ENCODE assay signal across 19 cellular contexts in genomic region chr6:165636415-165637048, GRCh38. TPM values are rescaled to one million over a fixed set of nuclear protein-coding genes. Genes with fewer than 3 reads are reported as not detected.
DNase-seq lines count a peak whose midpoint lies in the region; ATAC-seq and TF ChIP-seq lines count a peak whose summit lies in the region.
"Had no signal": no experiment of that assay in that cellular context is flagged by ENCODE, and none has a peak within 500 bp of the region (broad histone marks: within the 10 kb centered on the region; RNA-seq: fewer than 3 reads in every experiment).

No MANE protein-coding gene starts in this region.

- no peak for TF ChIP-seq CTCF in left ventricle myocardium inferior (IDR thresholded peaks at IDR 0.05; ENCODE audit: borderline replicate concordance)
- TF ChIP-seq CTCF in heart left ventricle (IDR thresholded peaks at IDR 0.05) = no peak
- TF ChIP-seq CTCF in fibroblast of the aortic adventitia (IDR thresholded peaks at IDR 0.05; ENCODE audit: insufficient read depth, low read length) = no peak
- TF ChIP-seq CTCF in HFFc6 (IDR thresholded peaks at IDR 0.05) = no peak

- no peak overlapping the region for H3K27ac Mint-ChIP-seq in HFFc6
- H3K27ac Mint-ChIP-seq: CD4-positive, alpha-beta memory T cell had no signal

- H3K4me3 Mint-ChIP-seq in HFFc6 = no peak overlapping the region
- H3K4me3 Mint-ChIP-seq: CD4-positive, alpha-beta memory T cell had no signal

- intact Hi-C loops in left ventricle myocardium inferior (cut with micrococcal nuclease) (no loop called here), heart left ventricle (cut with DNase I) (no loop called here)

- no peak for DNase-seq in left ventricle myocardium inferior
- no peak for DNase-seq in heart left ventricle
- DNase-seq in fibroblast of the aortic adventitia (ENCODE audit: low read depth) = peak; percentile 54
- DNase-seq in myocyte (ENCODE audit: low read depth) = peak; percentile 82
- DNase-seq in HFFc6 = no peak
- no peak for DNase-seq in NCI-H69 (lab: John Stamatoyannopoulos, UW)
- no peak for DNase-seq in activated CD4-positive, alpha-beta T cell treated with anti-CD3 and anti-CD28 coated beads, Interleukin-2, amount 50 U/mL, for 48 hours
- DNase-seq: adrenal gland; CD4-positive, alpha-beta memory T cell; colonic mucosa; erythroblast; heart right ventricle; left colon; NCI-H2227 treated with DMSO at 0.1 percent for 48 hours; SHP77 treated with DMSO at 0.1 percent for 48 hours; stimulated activated naive CD8-positive, alpha-beta T cell treated with anti-CD3 and anti-CD28 coated beads, Interleukin-15, Interleukin-2, amounts not matched to agents 100 U/mL and 50 U/mL, for 24 hours had no signal

- ATAC-seq in heart left ventricle = no peak
- ATAC-seq in HG02571 (IDR thresholded peaks at IDR 0.05; ENCODE audit: unreplicated experiment) = no peak
- ATAC-seq: activated CD4-positive, CD25-positive, alpha-beta regulatory T cell treated with anti-CD3 and anti-CD28 coated beads, Interleukin-2, amount 50 U/mL, for 24 hours; heart right ventricle; left colon; stimulated activated naive CD8-positive, alpha-beta T cell treated with anti-CD3 and anti-CD28 coated beads, Interleukin-15, Interleukin-2, amounts not matched to agents 100 U/mL and 50 U/mL, for 24 hours had no signal

- H3K4me1 ChIP-seq in left ventricle myocardium inferior (peaks cover 71% of the 10 kb centered on the region), heart left ventricle (peaks cover 0 to 52% (median 26%) of the 10 kb centered on the region in 12 donors)
- H3K4me1 ChIP-seq: adrenal gland, colonic mucosa had no signal

- no peaks in the 10 kb centered on the region for H3K36me3 Mint-ChIP-seq in HFFc6 (ENCODE audit: low read depth)
- H3K36me3 Mint-ChIP-seq: CD4-positive, alpha-beta memory T cell had no signal

- H3K27ac ChIP-seq in left ventricle myocardium inferior (replicated peaks) (peak overlapping the region; percentile 24), heart left ventricle (no peak overlapping the region)
- H3K27ac ChIP-seq: adrenal gland, colonic mucosa had no signal

- peaks cover 62% of the 10 kb centered on the region for H3K9me3 Mint-ChIP-seq in HFFc6

- 51 to 63% (median 55%) methylated on average over 6 of the region's 6 CpGs for WGBS in heart left ventricle, 4 donors

- no peaks in the 10 kb centered on the region for H3K27me3 ChIP-seq in left ventricle myocardium inferior (ENCODE audit: low read depth)
- H3K27me3 ChIP-seq in heart left ventricle = no peaks in the 10 kb centered on the region
- H3K27me3 ChIP-seq: adrenal gland, colonic mucosa, heart right ventricle had no signal

- H3K4me1 Mint-ChIP-seq in HFFc6 (ENCODE audit: low read depth) = no peaks in the 10 kb centered on the region

- H3K4me3 ChIP-seq in left ventricle myocardium inferior = no peak overlapping the region
- H3K4me3 ChIP-seq in heart left ventricle = no peak overlapping the region
- no peak overlapping the region for H3K4me3 ChIP-seq in fibroblast of the aortic adventitia (ENCODE audit: low read depth, low read length)
- H3K4me3 ChIP-seq: adrenal gland, colonic mucosa had no signal

- H3K9me3 ChIP-seq in left ventricle myocardium inferior (replicated peaks) (no peaks in the 10 kb centered on the region), heart left ventricle (no peaks in the 10 kb centered on the region)
- H3K9me3 ChIP-seq: adrenal gland, colonic mucosa, heart right ventricle had no signal

- no peaks in the 10 kb centered on the region for H3K27me3 Mint-ChIP-seq in HFFc6 (ENCODE audit: insufficient read depth)

- H3K36me3 ChIP-seq in left ventricle myocardium inferior (no peaks in the 10 kb centered on the region), heart left ventricle (no peaks in the 10 kb centered on the region)
- H3K36me3 ChIP-seq: adrenal gland, colonic mucosa, heart right ventricle had no signal

- no peak for TF ChIP-seq POLR2A in heart left ventricle (IDR thresholded peaks at IDR 0.05)

RNA-seq across cellular contexts. Expression of gene PDE10A, which starts 26.5 kb away (rescaled TPM):
- 12.2 TPM for total RNA-seq in left ventricle myocardium inferior
- total RNA-seq in heart left ventricle = 10 to 100 TPM in 8 of 9 donors, 1 to 10 TPM in 1; 8.6 to 22.4 (median 12.8) TPM
- polyA plus RNA-seq in heart left ventricle = 10 to 100 TPM in 1 of 2 donors, 1 to 10 TPM in 1; 4.2 to 17.7 TPM
- total RNA-seq in fibroblast of the aortic adventitia (ENCODE audit: low replicate concordance) = 6.1 and 12.7 TPM in 2 replicates
- total RNA-seq in myocyte = 15.8 and 16.2 TPM in 2 replicates
- polyA plus RNA-seq in myocyte (2012) = 7.1 TPM
- total RNA-seq in HFFc6 (2021; fragmentation: NEBNext Ultra II Directional; extraction: Animal tissue kit (Norgen Biotek cat#: 25700)) = 1 to 10 TPM in 4 of 6 experiments, not detected in 2; 1.2 to 2.0 (median 1.6) TPM
- total RNA-seq: CD4-positive, alpha-beta memory T cell; T-helper 2 cell treated with Interferon-gamma antibody and Interleukin-4, amounts not matched to agents 100 ng/mL and 5 ng/mL, for 36 hours had no signal
- polyA plus RNA-seq: CD4-positive, alpha-beta memory T cell had no signal

Comparison
In these comparisons a context has a peak if more than half of its experiments do, and no peak if none do; other contexts are left out.
1. DNase-seq: peak in fibroblast of the aortic adventitia (single experiment) and myocyte (single experiment); none in left ventricle myocardium inferior (single experiment), heart left ventricle (0 of 5), HFFc6 (single experiment), NCI-H69 (single experiment) and activated CD4-positive, alpha-beta T cell treated with anti-CD3 and anti-CD28 coated beads, Interleukin-2, amount 50 U/mL, for 48 hours (0 of 2).